32 cellular contexts compared by ENCODE assay signal in genomic region chr2:20513946-20514345, GRCh38.
DNase-seq lines count a peak whose midpoint lies in the region; ATAC-seq, FAIRE-seq and TF ChIP-seq lines count a peak whose summit lies in the region.
"Had no signal": no experiment of that assay in that cellular context is flagged by ENCODE, and none has a peak within 500 bp of the region (broad histone marks: within the 10 kb centered on the region; RNA-seq: fewer than 3 reads in every experiment).

No MANE protein-coding gene starts in this region.

- H3K79me1 ChIP-seq in IMR-90 (ENCODE audit: low read depth in 1 of 2, low read length in 2 of 2) (no peaks in the 10 kb centered on the region), H1 (ENCODE audit: low read depth, low read length) (no peaks in the 10 kb centered on the region)

- H3K23me2 ChIP-seq in H1 (ENCODE audit: low read depth, low read length) = no peaks in the 10 kb centered on the region

- H3K18ac ChIP-seq in IMR-90 (ENCODE audit: low read depth, low read length) (peak overlapping the region; percentile 90), H1 (ENCODE audit: extremely low read depth, low read length) (no peak overlapping the region)

- intact Hi-C loops in IMR-90 (cut with micrococcal nuclease) = no loop called here

- H2AFZ ChIP-seq in IMR-90 (replicated peaks; ENCODE audit: low read length, poor library complexity) (peak overlapping the region; percentile 73), H1 (ENCODE audit: low read length) (no peak overlapping the region)
- H2AFZ ChIP-seq: hepatocyte had no signal

- no peak for TF ChIP-seq CTCF in A549 (IDR thresholded peaks at IDR 0.05)
- TF ChIP-seq CTCF in IMR-90 (conservative IDR thresholded peaks at IDR 0.05; ENCODE audit: low read depth, low read length) = no peak
- TF ChIP-seq CTCF in H1 (IDR thresholded peaks at IDR 0.05; ENCODE audit: control extremely low read depth in 1 of 3, insufficient read depth in 1 of 3, low read depth in 1 of 3, low read length in 3 of 3) = no peak
- no peak for TF ChIP-seq CTCF in gastroesophageal sphincter (IDR thresholded peaks at IDR 0.05)

- dilution Hi-C loops in IMR-90 (cut with HindIII; ENCODE audit: low sequenced_read_pairs, unreplicated experiment) = no loop called here

- peak overlapping the region; percentile 97 for H2BK120ac ChIP-seq in IMR-90 (ENCODE audit: low read depth, low read length)
- H2BK120ac ChIP-seq in H1 (replicated peaks; ENCODE audit: low read depth, low read length) = no peak overlapping the region

- no peak for TF ChIP-seq EP300 in A549 (IDR thresholded peaks at IDR 0.05)
- TF ChIP-seq EP300 in H1 (IDR thresholded peaks at IDR 0.05; ENCODE audit: borderline replicate concordance in 1 of 2, low read depth in 2 of 2, low read length in 2 of 2) = no peak
- TF ChIP-seq EP300 in gastroesophageal sphincter (IDR thresholded peaks at IDR 0.05) = no peak

- peaks cover 5% of the 10 kb centered on the region for H3K4me1 Mint-ChIP-seq in activated CD8-positive, alpha-beta T cell treated with anti-CD3 and anti-CD28 coated beads, Interleukin-2, amount 10 ng/mL, durations not matched to agents 7 days and 5 days (ENCODE audit: low read depth)
- H3K4me1 Mint-ChIP-seq: CD4-positive, CD25-positive, alpha-beta regulatory T cell had no signal

- H2BK5ac ChIP-seq in IMR-90 (ENCODE audit: low read depth, low read length, poor library complexity, severe bottlenecking) (peak overlapping the region; percentile 61), H1 (ENCODE audit: low read depth, low read length) (no peak overlapping the region)

- H3K27ac ChIP-seq in A549 (peak overlapping the region; percentile 8 to 47; a peak in 3 of 6 replicates), IMR-90 (ENCODE audit: insufficient read depth, low read length) (peak overlapping the region; percentile 68; the same call in 1 of the 2 replicates), H1 (ENCODE audit: low read depth, low read length) (no peak overlapping the region), gastroesophageal sphincter (peak overlapping the region in 1 of 4 donors; percentile 32)
- H3K27ac ChIP-seq: pancreas, suprapubic skin, upper lobe of right lung had no signal

- H2BK20ac ChIP-seq in IMR-90 (ENCODE audit: low read depth, low read length) = peak overlapping the region; percentile 98
- H2BK20ac ChIP-seq in H1 (ENCODE audit: low read length) = no peak overlapping the region

- CTCF ChIA-PET in A549 (lab: Yijun Ruan, JAX) (interaction anchor here (2.8 kb wide), 1 partner anchor 16 kb away, joined by 11 read pairs; no protein-coding TSS in a partner anchor), IMR-90 (lab: Yijun Ruan, JAX) (no interaction called here), H1 (lab: Charles Lee; ENCODE audit: partially characterized antibody) (no interaction called here)
- CTCF ChIA-PET in activated CD8-positive, alpha-beta T cell treated with anti-CD3 and anti-CD28 coated beads, Interleukin-2, amount 10 ng/mL, durations not matched to agents 7 days and 5 days (lab: Charles Lee) = no interaction called here

- H3K27ac Mint-ChIP-seq in activated CD8-positive, alpha-beta T cell treated with anti-CD3 and anti-CD28 coated beads, Interleukin-2, amount 10 ng/mL, durations not matched to agents 7 days and 5 days = no peak overlapping the region
- H3K27ac Mint-ChIP-seq: activated CD4-positive, alpha-beta T cell treated with anti-CD3 and anti-CD28 coated beads, Interleukin-2, amount 10 ng/mL, durations not matched to agents 7 days and 5 days; activated naive CD8-positive, alpha-beta T cell treated with anti-CD3 and anti-CD28 coated beads, Interleukin-2, amount 10 ng/mL, durations not matched to agents 7 days and 5 days; nephron progenitor cell had no signal

- H2AK5ac ChIP-seq in IMR-90 (ENCODE audit: low read depth, low read length) (peak overlapping the region; percentile 96), H1 (ENCODE audit: low read depth, low read length) (no peak overlapping the region)

- ATAC-seq in A549 (no peak), IMR-90 (ENCODE audit: low read depth) (no peak), gastroesophageal sphincter (no peak)
- no peak for ATAC-seq in activated CD8-positive, alpha-beta T cell treated with anti-CD3 and anti-CD28 coated beads, Interleukin-2, amount 10 ng/mL, durations not matched to agents 7 days and 5 days
- ATAC-seq: activated T-cell treated with anti-CD3 and anti-CD28 coated beads, Interleukin-2, amount 50 U/mL, for 4 hours; left colon; upper lobe of right lung had no signal

- H4K91ac ChIP-seq in IMR-90 (ENCODE audit: insufficient read depth, low read depth, low read length) (peak overlapping the region; percentile 98), H1 (replicated peaks; ENCODE audit: insufficient read length, low read length) (no peak overlapping the region)

- H2BK15ac ChIP-seq in IMR-90 (ENCODE audit: low read depth, low read length) (peak overlapping the region; percentile 92), H1 (ENCODE audit: low read length) (0 out of 2 replicates have a peak overlapping the region, but pooled peaks have one; percentile 18)

- DNase-seq in A549 (ENCODE audit: low read depth in 1 of 2, low spot score in 1 of 2) (no peak), IMR-90 (no peak), H1 (ENCODE audit: low read depth in 1 of 2, low spot score in 2 of 2) (no peak), mesenteric fat pad (ENCODE audit: low spot score) (peak; percentile 68), amygdala (lab: John Stamatoyannopoulos, UW) (no peak), erythroblast (lab: John Stamatoyannopoulos, UW) (no peak)
- no peak for DNase-seq in activated CD8-positive, alpha-beta T cell treated with anti-CD3 and anti-CD28 coated beads, Interleukin-2, amount 10 ng/mL, durations not matched to agents 7 days and 5 days
- DNase-seq: activated CD4-positive, alpha-beta T cell treated with anti-CD3 and anti-CD28 coated beads, Interleukin-2, amount 10 ng/mL, durations not matched to agents 7 days and 5 days; activated gamma-delta T cell; activated naive CD8-positive, alpha-beta T cell treated with anti-CD3 and anti-CD28 coated beads, Interleukin-2, amount 10 ng/mL, durations not matched to agents 7 days and 5 days; activated T-cell treated with anti-CD3 and anti-CD28 coated beads, Interleukin-2, amount 50 U/mL, for 4 hours; AML-193; caudate nucleus; CD4-positive, CD25-positive, alpha-beta regulatory T cell; left colon; NCI-H1048; NCI-H2107; NCI-H345; NCI-H748 treated with DMSO at 0.1 percent for 48 hours; nephron progenitor cell; stimulated activated naive CD4-positive, alpha-beta T cell treated with Interleukin-2 at 50 U/mL for 16 hours; upper lobe of right lung had no signal

- BruUV-seq in IMR-90 (replicated peaks; lab: Mats Ljungman, UMichigan) = no TSS peak

- in situ Hi-C loops in IMR-90 (cut with MboI; ENCODE audit: low sequenced_read_pairs) = no loop called here

- peak overlapping the region; percentile 94 for H3K14ac ChIP-seq in IMR-90 (replicated peaks; ENCODE audit: low read depth, low read length)
- H3K14ac ChIP-seq in H1 (ENCODE audit: insufficient read length) = no peak overlapping the region

- peaks cover 2% of the 10 kb centered on the region for H3K27me3 Mint-ChIP-seq in activated CD8-positive, alpha-beta T cell treated with anti-CD3 and anti-CD28 coated beads, Interleukin-2, amount 10 ng/mL, durations not matched to agents 7 days and 5 days (ENCODE audit: low read depth)
- H3K27me3 Mint-ChIP-seq: activated naive CD8-positive, alpha-beta T cell treated with anti-CD3 and anti-CD28 coated beads, Interleukin-2, amount 10 ng/mL, durations not matched to agents 7 days and 5 days; CD4-positive, CD25-positive, alpha-beta regulatory T cell had no signal

- H3K27me3 ChIP-seq in IMR-90 (ENCODE audit: control insufficient read depth, insufficient read depth, low read length) = no peaks in the 10 kb centered on the region
- no peaks in the 10 kb centered on the region for H3K27me3 ChIP-seq in H1 (replicated peaks in 1 of 4; ENCODE audit: control insufficient read depth in 3 of 4, extremely low read depth in 1 of 4, insufficient read depth in 3 of 4, low read length in 3 of 4)
- H3K27me3 ChIP-seq in gastroesophageal sphincter = no peaks in the 10 kb centered on the region
- H3K27me3 ChIP-seq: ascending aorta, esophagus muscularis mucosa, hepatocyte, pancreas, suprapubic skin, upper lobe of right lung had no signal

- H3K9me3 ChIP-seq in A549 (no peaks in the 10 kb centered on the region), IMR-90 (ENCODE audit: control insufficient read depth, insufficient read depth, low read length) (peaks cover 2% of the 10 kb centered on the region; the same call in 1 of the 2 replicates), H1 (ENCODE audit: insufficient read depth in 2 of 2, low read depth in 1 of 2, low read length in 1 of 2) (no peaks in the 10 kb centered on the region), gastroesophageal sphincter (no peaks in the 10 kb centered on the region)
- H3K9me3 ChIP-seq: ascending aorta, esophagus muscularis mucosa, HAP-1, pancreas, suprapubic skin, upper lobe of right lung had no signal

- H3K4me3 ChIP-seq in A549 (no peak overlapping the region), IMR-90 (ENCODE audit: insufficient read depth, low read depth, low read length) (no peak overlapping the region), H1 (ENCODE audit: extremely low read depth in 1 of 4, insufficient read depth in 2 of 4, low read depth in 3 of 4, low read length in 4 of 4) (no peak overlapping the region), gastroesophageal sphincter (no peak overlapping the region)
- H3K4me3 ChIP-seq: ascending aorta, esophagus muscularis mucosa, HAP-1, hepatocyte, pancreas, smooth muscle cell, suprapubic skin, upper lobe of right lung had no signal

- H2AK9ac ChIP-seq in IMR-90 (replicated peaks; ENCODE audit: low read depth, low read length, poor library complexity) = peak overlapping the region; percentile 68

- H3K36me3 Mint-ChIP-seq in activated CD8-positive, alpha-beta T cell treated with anti-CD3 and anti-CD28 coated beads, Interleukin-2, amount 10 ng/mL, durations not matched to agents 7 days and 5 days (ENCODE audit: low read depth) = no peaks in the 10 kb centered on the region
- H3K36me3 Mint-ChIP-seq: activated naive CD8-positive, alpha-beta T cell treated with anti-CD3 and anti-CD28 coated beads, Interleukin-2, amount 10 ng/mL, durations not matched to agents 7 days and 5 days; CD4-positive, CD25-positive, alpha-beta regulatory T cell had no signal

- H4K8ac ChIP-seq in IMR-90 (ENCODE audit: low read depth in 2 of 2, low read length in 2 of 2) (peak overlapping the region; percentile 74 to 88), H1 (ENCODE audit: extremely low read depth, insufficient read depth, low read length) (no peak overlapping the region)

- TF ChIP-seq POLR2A in A549 (IDR thresholded peaks at IDR 0.05; ENCODE audit: low read length) (no peak), IMR-90 (IDR thresholded peaks at IDR 0.05; ENCODE audit: low read depth, low read length) (no peak), H1 (IDR thresholded peaks at IDR 0.05; ENCODE audit: control extremely low read depth in 1 of 2, low read depth in 2 of 2, low read length in 2 of 2) (no peak), gastroesophageal sphincter (IDR thresholded peaks at IDR 0.05) (no peak), erythroblast (IDR thresholded peaks at IDR 0.05; ENCODE audit: low read length) (no peak)

- no peak overlapping the region for H3K4me3 Mint-ChIP-seq in activated CD8-positive, alpha-beta T cell treated with anti-CD3 and anti-CD28 coated beads, Interleukin-2, amount 10 ng/mL, durations not matched to agents 7 days and 5 days
- H3K4me3 Mint-ChIP-seq: activated CD4-positive, alpha-beta T cell treated with anti-CD3 and anti-CD28 coated beads, Interleukin-2, amount 10 ng/mL, durations not matched to agents 7 days and 5 days; activated naive CD8-positive, alpha-beta T cell treated with anti-CD3 and anti-CD28 coated beads, Interleukin-2, amount 10 ng/mL, durations not matched to agents 7 days and 5 days; activated T-cell treated with anti-CD3 and anti-CD28 coated beads, Interleukin-2, amount 50 U/mL, for 4 hours; CD4-positive, CD25-positive, alpha-beta regulatory T cell; nephron progenitor cell had no signal

- H4K5ac ChIP-seq in IMR-90 (ENCODE audit: low read depth, low read length) (peak overlapping the region; percentile 95), H1 (ENCODE audit: insufficient read length, low read depth, low read length) (no peak overlapping the region)

- TF ChIP-seq RAD21 in A549 (conservative IDR thresholded peaks at IDR 0.05 in 1 of 2, IDR thresholded peaks at IDR 0.05 in 1 of 2) (no peak), IMR-90 (IDR thresholded peaks at IDR 0.05; ENCODE audit: low read length) (no peak), H1 (IDR thresholded peaks at IDR 0.05 in 1 of 2, conservative IDR thresholded peaks at IDR 0.05 in 1 of 2; ENCODE audit: low read depth in 2 of 2, low read length in 2 of 2) (no peak)

- H3K4ac ChIP-seq in IMR-90 (ENCODE audit: low read depth, low read length) (peak overlapping the region; percentile 95), H1 (replicated peaks; ENCODE audit: insufficient read length, low read depth, low read length) (no peak overlapping the region)

- FAIRE-seq in A549 (lab: Jason Lieb, UNC) (no peak), H1 (lab: Jason Lieb, UNC) (no peak)
- FAIRE-seq: A204.1, frontal cortex, pancreas had no signal

- H3K23ac ChIP-seq in IMR-90 (ENCODE audit: low read depth, low read length) (peak overlapping the region; percentile 78; the same call in 1 of the 2 replicates), H1 (ENCODE audit: insufficient read length) (no peak overlapping the region)

- no peaks in the 10 kb centered on the region for H3K9me3 Mint-ChIP-seq in activated CD8-positive, alpha-beta T cell treated with anti-CD3 and anti-CD28 coated beads, Interleukin-2, amount 10 ng/mL, durations not matched to agents 7 days and 5 days (ENCODE audit: insufficient read depth)

- no peak overlapping the region for H3K4me2 ChIP-seq in A549
- no peak overlapping the region for H3K4me2 ChIP-seq in IMR-90 (ENCODE audit: low read depth, low read length)
- no peak overlapping the region for H3K4me2 ChIP-seq in H1 (ENCODE audit: insufficient read depth in 1 of 2, low read depth in 2 of 2, low read length in 2 of 2)
- H3K4me2 ChIP-seq: hepatocyte had no signal

- no peak overlapping the region for H3K56ac ChIP-seq in IMR-90 (ENCODE audit: extremely low read depth, insufficient read depth, low read length)
- no peak overlapping the region for H3K56ac ChIP-seq in H1 (replicated peaks; ENCODE audit: insufficient read length, low read depth, low read length)

- no peaks in the 10 kb centered on the region for H4K20me1 ChIP-seq in IMR-90 (ENCODE audit: insufficient read depth, low read length)
- no peaks in the 10 kb centered on the region for H4K20me1 ChIP-seq in H1 (replicated peaks in 1 of 2; ENCODE audit: control insufficient read depth in 1 of 2, insufficient read depth in 2 of 2, low read length in 2 of 2)

- no peak overlapping the region for H3K9ac ChIP-seq in IMR-90 (ENCODE audit: low read depth, low read length)
- H3K9ac ChIP-seq in H1 (replicated peaks in 1 of 4; ENCODE audit: extremely low read depth in 1 of 4, low read depth in 3 of 4, low read length in 3 of 4) = no peak overlapping the region

- no peaks in the 10 kb centered on the region for H3K79me2 ChIP-seq in H1 (ENCODE audit: control insufficient read depth in 1 of 2, insufficient read depth in 2 of 2, low read length in 2 of 2)
- H3K79me2 ChIP-seq: hepatocyte had no signal

- H3K9me1 ChIP-seq in IMR-90 (ENCODE audit: insufficient read depth, low read length) = peaks cover 17% of the 10 kb centered on the region

- H3K4me1 ChIP-seq in A549 (peaks cover 28% of the 10 kb centered on the region), IMR-90 (ENCODE audit: control insufficient read depth, insufficient read depth, low read length) (peaks cover 16% of the 10 kb centered on the region), H1 (replicated peaks in 1 of 4; ENCODE audit: control insufficient read depth in 3 of 4, insufficient read depth in 4 of 4, low read length in 3 of 4) (peaks cover 0 to 1% (median 0%) of the 10 kb centered on the region in 4 experiments; a peak in 1 of 7 replicates), gastroesophageal sphincter (peaks cover 0 to 31% (median 0%) of the 10 kb centered on the region in 3 donors)
- H3K4me1 ChIP-seq: pancreas, upper lobe of right lung had no signal

- H2BK12ac ChIP-seq in H1 (ENCODE audit: low read depth, low read length) = peak overlapping the region; percentile 81; the same call in 1 of the 2 replicates

- WGBS in A549 (ENCODE audit: missing lambda C conversion rate) = 83% methylated on average over 7 of the region's 7 CpGs
- 91% methylated on average over 3 of the region's 7 CpGs; no CpG with 5 or more reads in 1 of the 2 experiments for WGBS in IMR-90 (ENCODE audit: extremely low coverage in 2 of 2, insufficient read length in 1 of 2), 2 experiments
- WGBS in H1 (ENCODE audit: extremely low coverage in 1 of 2, insufficient coverage in 1 of 2, insufficient read length in 1 of 2, insufficient replicate concordance in 2 of 2, low coverage in 1 of 2, low lambda C conversion rate in 2 of 2, missing lambda C conversion rate in 1 of 2), 2 experiments = 91% methylated on average over 7 of the region's 7 CpGs; no CpG with 5 or more reads in 1 of the 2 experiments
- 91 to 95% methylated on average over 5 to 7 of the region's 7 CpGs for WGBS in gastroesophageal sphincter (ENCODE audit: low coverage in 1 of 2), 2 donors

- POLR2A ChIA-PET in A549 (lab: Yijun Ruan, JAX) (interaction anchor here (0.7 kb wide), 1 partner anchor 67 kb away, joined by 3 read pairs; the partner anchor contains the start of gene RHOB), IMR-90 (lab: Charles Lee; ENCODE audit: unreplicated experiment) (no interaction called here), H1 (lab: Charles Lee; ENCODE audit: partially characterized antibody) (interaction anchor here (1.6 kb wide), 1 partner anchor 65 kb away, joined by 4 read pairs; no protein-coding TSS in a partner anchor)
- POLR2A ChIA-PET in activated CD8-positive, alpha-beta T cell treated with anti-CD3 and anti-CD28 coated beads, Interleukin-2, amount 10 ng/mL, durations not matched to agents 7 days and 5 days (lab: Charles Lee) = no interaction called here

- H3K36me3 ChIP-seq in IMR-90 (ENCODE audit: control insufficient read depth, insufficient read depth, low read length) = no peaks in the 10 kb centered on the region
- H3K36me3 ChIP-seq in H1 (ENCODE audit: control insufficient read depth in 2 of 4, insufficient read depth in 4 of 4, low read length in 3 of 4) = no peaks in the 10 kb centered on the region
- no peaks in the 10 kb centered on the region for H3K36me3 ChIP-seq in gastroesophageal sphincter
- H3K36me3 ChIP-seq: ascending aorta, esophagus muscularis mucosa, HAP-1, pancreas, suprapubic skin, upper lobe of right lung had no signal

Comparison
In these comparisons a context has a peak if more than half of its experiments do, and no peak if none do; other contexts are left out.
1. POLR2A ChIA-PET loops: an anchor here in A549 (0.7 kb wide) and H1 (1.6 kb wide); none called in IMR-90 and activated CD8-positive, alpha-beta T cell treated with anti-CD3 and anti-CD28 coated beads, Interleukin-2, amount 10 ng/mL, durations not matched to agents 7 days and 5 days.